ENCODE assay signal across 2 cellular contexts in genomic region chr9:4507731-4508130, GRCh38.
TF ChIP-seq lines count a peak whose summit lies in the region.

No MANE protein-coding gene starts in this region.

TF ChIP-seq in liver, 16 proteins besides CTCF, POLR2A, EP300 and RAD21:
- TF ChIP-seq FOXA2 (IDR thresholded peaks at IDR 0.05) (no peak), RXRA (IDR thresholded peaks at IDR 0.05) (no peak), FOXA1 (IDR thresholded peaks at IDR 0.05) (no peak), SP1 (IDR thresholded peaks at IDR 0.05) (no peak), JUND (IDR thresholded peaks at IDR 0.05) (no peak), HNF4G (IDR thresholded peaks at IDR 0.05) (no peak), EGR1 (IDR thresholded peaks at IDR 0.05; ENCODE audit: low read depth in 2 of 2) (no peak), GABPA (IDR thresholded peaks at IDR 0.05 in 1 of 2, conservative IDR thresholded peaks at IDR 0.05 in 1 of 2) (no peak), HNF4A (conservative IDR thresholded peaks at IDR 0.05) (no peak), TAF1 (conservative IDR thresholded peaks at IDR 0.05) (no peak), ATF3 (IDR thresholded peaks at IDR 0.05) (no peak), YY1 (IDR thresholded peaks at IDR 0.05) (no peak), NR2F2 (IDR thresholded peaks at IDR 0.05) (no peak)
- TF ChIP-seq, protein P1, sequence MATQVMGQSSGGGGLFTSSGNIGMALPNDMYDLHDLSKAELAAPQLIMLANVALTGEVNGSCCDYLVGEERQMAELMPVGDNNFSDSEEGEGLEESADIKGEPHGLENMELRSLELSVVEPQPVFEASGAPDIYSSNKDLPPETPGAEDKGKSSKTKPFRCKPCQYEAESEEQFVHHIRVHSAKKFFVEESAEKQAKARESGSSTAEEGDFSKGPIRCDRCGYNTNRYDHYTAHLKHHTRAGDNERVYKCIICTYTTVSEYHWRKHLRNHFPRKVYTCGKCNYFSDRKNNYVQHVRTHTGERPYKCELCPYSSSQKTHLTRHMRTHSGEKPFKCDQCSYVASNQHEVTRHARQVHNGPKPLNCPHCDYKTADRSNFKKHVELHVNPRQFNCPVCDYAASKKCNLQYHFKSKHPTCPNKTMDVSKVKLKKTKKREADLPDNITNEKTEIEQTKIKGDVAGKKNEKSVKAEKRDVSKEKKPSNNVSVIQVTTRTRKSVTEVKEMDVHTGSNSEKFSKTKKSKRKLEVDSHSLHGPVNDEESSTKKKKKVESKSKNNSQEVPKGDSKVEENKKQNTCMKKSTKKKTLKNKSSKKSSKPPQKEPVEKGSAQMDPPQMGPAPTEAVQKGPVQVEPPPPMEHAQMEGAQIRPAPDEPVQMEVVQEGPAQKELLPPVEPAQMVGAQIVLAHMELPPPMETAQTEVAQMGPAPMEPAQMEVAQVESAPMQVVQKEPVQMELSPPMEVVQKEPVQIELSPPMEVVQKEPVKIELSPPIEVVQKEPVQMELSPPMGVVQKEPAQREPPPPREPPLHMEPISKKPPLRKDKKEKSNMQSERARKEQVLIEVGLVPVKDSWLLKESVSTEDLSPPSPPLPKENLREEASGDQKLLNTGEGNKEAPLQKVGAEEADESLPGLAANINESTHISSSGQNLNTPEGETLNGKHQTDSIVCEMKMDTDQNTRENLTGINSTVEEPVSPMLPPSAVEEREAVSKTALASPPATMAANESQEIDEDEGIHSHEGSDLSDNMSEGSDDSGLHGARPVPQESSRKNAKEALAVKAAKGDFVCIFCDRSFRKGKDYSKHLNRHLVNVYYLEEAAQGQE (IDR thresholded peaks at IDR 0.05): no peak
- TF ChIP-seq, protein P2, sequence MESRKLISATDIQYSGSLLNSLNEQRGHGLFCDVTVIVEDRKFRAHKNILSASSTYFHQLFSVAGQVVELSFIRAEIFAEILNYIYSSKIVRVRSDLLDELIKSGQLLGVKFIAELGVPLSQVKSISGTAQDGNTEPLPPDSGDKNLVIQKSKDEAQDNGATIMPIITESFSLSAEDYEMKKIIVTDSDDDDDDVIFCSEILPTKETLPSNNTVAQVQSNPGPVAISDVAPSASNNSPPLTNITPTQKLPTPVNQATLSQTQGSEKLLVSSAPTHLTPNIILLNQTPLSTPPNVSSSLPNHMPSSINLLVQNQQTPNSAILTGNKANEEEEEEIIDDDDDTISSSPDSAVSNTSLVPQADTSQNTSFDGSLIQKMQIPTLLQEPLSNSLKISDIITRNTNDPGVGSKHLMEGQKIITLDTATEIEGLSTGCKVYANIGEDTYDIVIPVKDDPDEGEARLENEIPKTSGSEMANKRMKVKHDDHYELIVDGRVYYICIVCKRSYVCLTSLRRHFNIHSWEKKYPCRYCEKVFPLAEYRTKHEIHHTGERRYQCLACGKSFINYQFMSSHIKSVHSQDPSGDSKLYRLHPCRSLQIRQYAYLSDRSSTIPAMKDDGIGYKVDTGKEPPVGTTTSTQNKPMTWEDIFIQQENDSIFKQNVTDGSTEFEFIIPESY (IDR thresholded peaks at IDR 0.05): no peak
- TF ChIP-seq, protein P3, sequence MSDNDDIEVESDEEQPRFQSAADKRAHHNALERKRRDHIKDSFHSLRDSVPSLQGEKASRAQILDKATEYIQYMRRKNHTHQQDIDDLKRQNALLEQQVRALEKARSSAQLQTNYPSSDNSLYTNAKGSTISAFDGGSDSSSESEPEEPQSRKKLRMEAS (IDR thresholded peaks at IDR 0.05): no peak

TF ChIP-seq in HepG2, 621 proteins besides CTCF, POLR2A, EP300 and RAD21:
- TF ChIP-seq HDAC6 (IDR thresholded peaks at IDR 0.05; ENCODE audit: low read depth, low read length) (no peak), CREBL2 (CRISPR knock-in tag; IDR thresholded peaks at IDR 0.05; ENCODE audit: borderline replicate concordance) (no peak), CHCHD3 (CRISPR knock-in tag; IDR thresholded peaks at IDR 0.05) (no peak)
- TF ChIP-seq, protein P3 (IDR thresholded peaks at IDR 0.05): no peak
